Comparison of ENCODE assay signal across 9 cellular contexts in genomic region chrX:135421932-135422809, GRCh38. TPM values are rescaled to one million over a fixed set of nuclear protein-coding genes. Genes with fewer than 3 reads are reported as not detected.
DNase-seq lines count a peak whose midpoint lies in the region; ATAC-seq and TF ChIP-seq lines count a peak whose summit lies in the region.
"Had no signal": no experiment of that assay in that cellular context is flagged by ENCODE, and none has a peak within 500 bp of the region (broad histone marks: within the 10 kb centered on the region; RNA-seq: fewer than 3 reads in every experiment).

Gene SMIM10L2A, plus strand, starts transcription at chrX:135421944. Its CDS starts 188 bp downstream, at chrX:135422132.

- DNase-seq in DMS53 (lab: John Stamatoyannopoulos, UW) (peak; percentile 74), DMS53 treated with DMSO at 0.1 percent for 48 hours (lab: John Stamatoyannopoulos, UW; ENCODE audit: unreplicated experiment) (no peak), T-helper 17 cell (no peak), foreskin fibroblast (no peak), spleen (no peak), NCI-H1436 (lab: John Stamatoyannopoulos, UW) (no peak), SW 1271 (lab: John Stamatoyannopoulos, UW) (no peak)

- H3K27me3 ChIP-seq in spleen (replicated peaks in 1 of 7), result peaks cover 0 to 18% (median 0%) of the 10 kb centered on the region in 7 donors

- no peak within 1 kb of the TSS for H3K27ac Mint-ChIP-seq in T-helper 17 cell

- peaks cover 0 to 8% (median 0%) of the 10 kb centered on the region in 6 donors for H3K4me1 ChIP-seq in spleen

- ATAC-seq in HG02870 (IDR thresholded peaks at IDR 0.05; ENCODE audit: unreplicated experiment), result peak; percentile 42
- peak; percentile 61 for ATAC-seq in T-helper 17 cell

- no peak for TF ChIP-seq CTCF in foreskin fibroblast (IDR thresholded peaks at IDR 0.05; ENCODE audit: low read depth, low read length)
- TF ChIP-seq CTCF in spleen (IDR thresholded peaks at IDR 0.05 in 8 of 11, conservative IDR thresholded peaks at IDR 0.05 in 3 of 11), result no peak

- no peaks in the 10 kb centered on the region for H3K9me3 ChIP-seq in T-helper 17 cell (ENCODE audit: control insufficient read depth, low read length, poor library complexity, severe bottlenecking)
- H3K9me3 ChIP-seq in spleen, result no peaks in the 10 kb centered on the region

- no peak for TF ChIP-seq POLR2A in spleen (IDR thresholded peaks at IDR 0.05)

- H3K4me3 ChIP-seq in foreskin fibroblast (ENCODE audit: low read depth in 1 of 2, low read length in 2 of 2) (peak within 1 kb of the TSS; percentile 15 to 41), spleen (peak within 1 kb of the TSS; percentile 25 to 80 (median 52))

- H3K36me3 Mint-ChIP-seq in T-helper 17 cell (ENCODE audit: low read depth), result no peaks in the 10 kb centered on the region

- peaks cover 8% of the 10 kb centered on the region for H3K4me1 Mint-ChIP-seq in T-helper 17 cell

- WGBS in spleen, 5 donors, result 3 to 57% (median 18%) methylated on average over 8 to 99 of the region's 100 CpGs

- H3K27me3 Mint-ChIP-seq in T-helper 17 cell, result no peaks in the 10 kb centered on the region

- peak within 1 kb of the TSS in 4 of 8 donors; percentile 62 to 67 (median 64) for H3K27ac ChIP-seq in spleen
- H3K27ac ChIP-seq: 22Rv1 had no signal

- intact Hi-C loops in spleen (cut with DNase I; ENCODE audit: low total_unique reads), result no loop called here

- H3K4me3 Mint-ChIP-seq in T-helper 17 cell, result peak within 1 kb of the TSS; percentile 79

- H3K36me3 ChIP-seq in spleen, result no peaks in the 10 kb centered on the region

RNA-seq across cellular contexts. Expression of gene SMIM10L2A, which starts in this region (rescaled TPM):
- total RNA-seq in T-helper 17 cell (under 1 TPM; 0.37 to 0.45 TPM), spleen (1 to 10 TPM; 1.7 to 7.7 (median 4.7) TPM)
- polyA plus RNA-seq in spleen, result 1 to 10 TPM in 1 of 3 donors, under 1 TPM in 2; 0.50 to 2.5 (median 0.52) TPM

Comparison
In these comparisons a context has a peak if more than half of its experiments do, and no peak if none do; other contexts are left out.
1. Peak in ATAC-seq in T-helper 17 cell; RNA of the gene not detected or under 1 TPM.